1 cellular context compared by ENCODE assay signal in genomic region chr2:25999406-25999805, GRCh38.
TF ChIP-seq lines count a peak whose summit lies in the region.
"Not testable (repeated sequence)": the region's sequence is repeated elsewhere in the genome, so short reads cannot be mapped to it uniquely, and the experiment has no call there.

No MANE protein-coding gene starts in this region.

TF ChIP-seq in HepG2, 621 proteins besides CTCF, POLR2A, EP300 and RAD21 (continued from another document):
- TF ChIP-seq RXRB (CRISPR knock-in tag; IDR thresholded peaks at IDR 0.05; ENCODE audit: borderline replicate concordance) (0 out of 2 replicates have a peak, but pooled peaks have one; percentile 28), HDAC1 (CRISPR knock-in tag; IDR thresholded peaks at IDR 0.05) (peak; percentile 46; the same call in 1 of the 2 replicates), CBX5 (CRISPR knock-in tag; IDR thresholded peaks at IDR 0.05; ENCODE audit: borderline replicate concordance) (peak; percentile 55; the same call in 1 of the 2 replicates), HOXA3 (CRISPR knock-in tag; IDR thresholded peaks at IDR 0.05) (peak; percentile 41; the same call in 1 of the 2 replicates), HDAC2 (CRISPR knock-in tag; IDR thresholded peaks at IDR 0.05) (peak; percentile 1; the same call in 1 of the 2 replicates), FOSL2 (CRISPR knock-in tag; IDR thresholded peaks at IDR 0.05) (peak; percentile 84), ATF4 (CRISPR knock-in tag; IDR thresholded peaks at IDR 0.05) (peak in 1 of 2 experiments; percentile 93; a peak in 2 of 4 replicates), CEBPB (IDR thresholded peaks at IDR 0.05; ENCODE audit: borderline replicate concordance, low read depth, low read length) (peak; percentile 96), FOXA3 (CRISPR knock-in tag; IDR thresholded peaks at IDR 0.05) (peak; percentile 36; the same call in 1 of the 2 replicates), SOX6 (CRISPR knock-in tag; IDR thresholded peaks at IDR 0.05) (peak; percentile 68), IRF9 (CRISPR knock-in tag; IDR thresholded peaks at IDR 0.05; ENCODE audit: borderline replicate concordance) (0 out of 2 replicates have a peak, but pooled peaks have one; percentile 44), THAP11 (CRISPR knock-in tag; IDR thresholded peaks at IDR 0.05) (peak; percentile 37; the same call in 1 of the 2 replicates), FOXP1 (CRISPR knock-in tag; IDR thresholded peaks at IDR 0.05) (0 out of 2 replicates have a peak, but pooled peaks have one; percentile 6), ZBTB25 (CRISPR knock-in tag; IDR thresholded peaks at IDR 0.05) (0 out of 2 replicates have a peak, but pooled peaks have one; percentile 17), RXRA (CRISPR knock-in tag; IDR thresholded peaks at IDR 0.05) (peak; percentile 25; the same call in 1 of the 2 replicates), NCOA2 (CRISPR knock-in tag; IDR thresholded peaks at IDR 0.05) (0 out of 2 replicates have a peak, but pooled peaks have one; percentile 31), ZGPAT (CRISPR knock-in tag; IDR thresholded peaks at IDR 0.05) (0 out of 2 replicates have a peak, but pooled peaks have one; percentile 18), KDM2A (CRISPR knock-in tag; IDR thresholded peaks at IDR 0.05; ENCODE audit: borderline replicate concordance, low read depth) (peak; percentile 49; the same call in 1 of the 2 replicates), CBX2 (CRISPR knock-in tag; IDR thresholded peaks at IDR 0.05; ENCODE audit: low read depth) (0 out of 2 replicates have a peak, but pooled peaks have one; percentile 68), HMG20A (CRISPR knock-in tag; IDR thresholded peaks at IDR 0.05; ENCODE audit: borderline replicate concordance) (peak; percentile 47; the same call in 1 of the 2 replicates), SALL1 (CRISPR knock-in tag; IDR thresholded peaks at IDR 0.05) (peak; percentile 59), FOXO1 (CRISPR knock-in tag; IDR thresholded peaks at IDR 0.05) (0 out of 2 replicates have a peak, but pooled peaks have one; percentile 18), ARID5B (CRISPR knock-in tag; IDR thresholded peaks at IDR 0.05) (peak; percentile 74), CEBPG (CRISPR knock-in tag; IDR thresholded peaks at IDR 0.05) (peak; percentile 96)
- TF ChIP-seq SOX6 (IDR thresholded peaks at IDR 0.05); FOXP1 (IDR thresholded peaks at IDR 0.05); CBX2 (IDR thresholded peaks at IDR 0.05; ENCODE audit: low read depth, low read length): not testable (repeated sequence)
